27 cellular contexts compared by ENCODE assay signal in the genomic region with DNA sequence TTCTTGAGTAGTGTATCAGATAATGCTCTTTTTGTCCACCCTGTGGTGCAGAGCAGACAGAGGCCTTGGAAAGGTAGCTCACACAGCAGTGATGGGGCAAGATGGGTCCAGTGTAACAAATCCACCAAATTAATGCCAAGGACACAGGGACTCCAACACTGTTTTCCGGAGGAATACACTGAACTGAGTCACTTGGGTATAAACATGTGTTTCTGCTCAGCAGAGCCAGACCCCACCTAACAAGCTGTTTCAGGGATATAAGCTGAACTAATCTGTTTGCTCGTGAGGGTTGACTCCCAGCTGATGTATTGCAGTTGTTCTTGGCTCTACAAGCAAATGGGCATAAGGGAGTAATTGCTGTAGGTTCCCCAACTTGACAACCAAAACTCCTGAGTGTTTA. TPM values are rescaled to one million over a fixed set of nuclear protein-coding genes. Genes with fewer than 3 reads are reported as not detected.
DNase-seq lines count a peak whose midpoint lies in the region; ATAC-seq and TF ChIP-seq lines count a peak whose summit lies in the region.
"Had no signal": no experiment of that assay in that cellular context is flagged by ENCODE, and none has a peak within 500 bp of the region (broad histone marks: within the 10 kb centered on the region; RNA-seq: fewer than 3 reads in every experiment).

No MANE protein-coding gene starts in this region.

- no TSS peak for BruUV-seq in IMR-90 (replicated peaks; lab: Mats Ljungman, UMichigan)

- in situ Hi-C loops in IMR-90 (cut with MboI; ENCODE audit: low sequenced_read_pairs), result no loop called here

- H3K23ac ChIP-seq in IMR-90 (ENCODE audit: low read depth, low read length), result no peak overlapping the region

- no peak overlapping the region for H2AK9ac ChIP-seq in IMR-90 (replicated peaks; ENCODE audit: low read depth, low read length, poor library complexity)

- no peak overlapping the region for H4K8ac ChIP-seq in IMR-90 (ENCODE audit: low read depth in 2 of 2, low read length in 2 of 2)

- H3K27me3 ChIP-seq in IMR-90 (ENCODE audit: control insufficient read depth, insufficient read depth, low read length) (peaks cover 6% of the 10 kb centered on the region; the same call in 1 of the 2 replicates), parathyroid adenoma (ENCODE audit: control insufficient read depth, insufficient read depth, low read length) (no peaks in the 10 kb centered on the region)
- H3K27me3 ChIP-seq: cardiac muscle cell, sigmoid colon, vagina had no signal

- dilution Hi-C loops in IMR-90 (cut with HindIII; ENCODE audit: low sequenced_read_pairs, unreplicated experiment), result no loop called here

- H3K36me3 ChIP-seq in IMR-90 (ENCODE audit: control insufficient read depth, insufficient read depth, low read length) (no peaks in the 10 kb centered on the region), parathyroid adenoma (ENCODE audit: control insufficient read depth, insufficient read depth, low read length) (no peaks in the 10 kb centered on the region)
- H3K36me3 ChIP-seq: cardiac muscle cell, sigmoid colon, vagina had no signal

- H3K9me1 ChIP-seq in IMR-90 (ENCODE audit: insufficient read depth, low read length), result no peaks in the 10 kb centered on the region

- POLR2A ChIA-PET in IMR-90 (lab: Charles Lee; ENCODE audit: unreplicated experiment), result no interaction called here

- H3K14ac ChIP-seq in IMR-90 (replicated peaks; ENCODE audit: low read depth, low read length), result no peak overlapping the region

- H2BK20ac ChIP-seq in IMR-90 (ENCODE audit: low read depth, low read length), result no peak overlapping the region

- H2AFZ ChIP-seq in IMR-90 (replicated peaks; ENCODE audit: low read length, poor library complexity) (no peak overlapping the region), parathyroid adenoma (peak overlapping the region; percentile 29)

- no peak overlapping the region for H3K56ac ChIP-seq in IMR-90 (ENCODE audit: extremely low read depth, insufficient read depth, low read length)

- H3K9me3 ChIP-seq in IMR-90 (ENCODE audit: control insufficient read depth, insufficient read depth, low read length), result no peaks in the 10 kb centered on the region
- no peaks in the 10 kb centered on the region for H3K9me3 ChIP-seq in parathyroid adenoma (ENCODE audit: control insufficient read depth, low read length)
- H3K9me3 ChIP-seq: sigmoid colon, vagina had no signal

- ATAC-seq in IMR-90 (ENCODE audit: low read depth) (peak; percentile 37; the same call in 1 of the 2 replicates), SK-N-SH treated with all-trans-retinoic acid at 6 μM for 48 hours (peak; percentile 69)
- ATAC-seq: activated T-cell treated with anti-CD3 and anti-CD28 coated beads, Interleukin-2, amount 50 U/mL, for 72 hours; stimulated activated memory B cell treated with anti-CD40 and anti-IgM and Interleukin-4, amounts not matched to agents 10 μg/mL and 1 μg/mL and 100 μg/mL, for 72 hours had no signal

- H3K18ac ChIP-seq in IMR-90 (ENCODE audit: low read depth, low read length), result no peak overlapping the region

- no peak for TF ChIP-seq POLR2A in IMR-90 (IDR thresholded peaks at IDR 0.05; ENCODE audit: low read depth, low read length)

- H3K9ac ChIP-seq in IMR-90 (ENCODE audit: low read depth, low read length) (no peak overlapping the region), parathyroid adenoma (no peak overlapping the region)

- H2BK120ac ChIP-seq in IMR-90 (ENCODE audit: low read depth, low read length), result no peak overlapping the region

- CTCF ChIA-PET in IMR-90 (lab: Yijun Ruan, JAX), result interaction anchor here (1.9 kb wide), 1 partner anchor 218 kb away, joined by 10 read pairs; a partner anchor contains a TSS

- H2BK15ac ChIP-seq in IMR-90 (ENCODE audit: low read depth, low read length), result no peak overlapping the region

- H4K91ac ChIP-seq in IMR-90 (ENCODE audit: insufficient read depth, low read depth, low read length), result no peak overlapping the region

- no peaks in the 10 kb centered on the region for H3K4me1 ChIP-seq in IMR-90 (ENCODE audit: control insufficient read depth, insufficient read depth, low read length)
- H3K4me1 ChIP-seq in parathyroid adenoma, result peaks cover 4% of the 10 kb centered on the region
- H3K4me1 ChIP-seq: vagina had no signal

- H2BK5ac ChIP-seq in IMR-90 (ENCODE audit: low read depth, low read length, poor library complexity, severe bottlenecking), result no peak overlapping the region

- H3K79me1 ChIP-seq in IMR-90 (ENCODE audit: low read depth in 1 of 2, low read length in 2 of 2), result no peaks in the 10 kb centered on the region

- TF ChIP-seq RAD21 in IMR-90 (IDR thresholded peaks at IDR 0.05; ENCODE audit: low read length), result no peak

- no CpG with 5 or more reads among the region's 2 CpGs for WGBS in IMR-90 (ENCODE audit: extremely low coverage in 2 of 2, insufficient read length in 1 of 2), 2 experiments

- H3K79me2 ChIP-seq in parathyroid adenoma, result no peaks in the 10 kb centered on the region

- H3K4me2 ChIP-seq in IMR-90 (ENCODE audit: low read depth, low read length) (no peak overlapping the region; the same call in 1 of the 2 replicates), parathyroid adenoma (ENCODE audit: low read length) (no peak overlapping the region)

- TF ChIP-seq CTCF in IMR-90 (conservative IDR thresholded peaks at IDR 0.05; ENCODE audit: low read depth, low read length) (no peak), fibroblast of villous mesenchyme (IDR thresholded peaks at IDR 0.05; ENCODE audit: insufficient read depth, low read depth, low read length) (no peak), parathyroid adenoma (IDR thresholded peaks at IDR 0.05) (no peak)

- DNase-seq in IMR-90 (no peak), fibroblast of villous mesenchyme (ENCODE audit: low read depth) (peak; percentile 67), T1000 (lab: John Stamatoyannopoulos, UW) (no peak), SK-N-DZ (ENCODE audit: low spot score) (no peak), SIG-M5 treated with dmso at 0.1 percent for 504 hours (lab: John Stamatoyannopoulos, UW; ENCODE audit: unreplicated experiment) (no peak)
- DNase-seq: activated CD4-positive, alpha-beta T cell treated with anti-CD3 and anti-CD28 coated beads for 48 hours; activated naive CD4-positive, alpha-beta T cell treated with anti-CD3 and anti-CD28 coated beads for 36 hours; activated T-cell treated with anti-CD3 and anti-CD28 coated beads, Interleukin-2, amount 50 U/mL, for 72 hours; AML-193; dermis blood vessel endothelial cell; DMS79; Karpas-422; mammary epithelial cell; MV-4-11; NCI-H69; SHP77 treated with DMSO at 0.1 percent for 48 hours; sigmoid colon had no signal

- no peak overlapping the region for H4K5ac ChIP-seq in IMR-90 (ENCODE audit: low read depth, low read length)

- H4K20me1 ChIP-seq in IMR-90 (ENCODE audit: insufficient read depth, low read length), result no peaks in the 10 kb centered on the region

- no peak overlapping the region for H2AK5ac ChIP-seq in IMR-90 (ENCODE audit: low read depth, low read length)

- intact Hi-C loops in IMR-90 (cut with micrococcal nuclease), result no loop called here

- H3K4me3 ChIP-seq in IMR-90 (ENCODE audit: insufficient read depth, low read depth, low read length) (no peak overlapping the region), fibroblast of villous mesenchyme (ENCODE audit: low read depth, low read length) (no peak overlapping the region), parathyroid adenoma (ENCODE audit: low read depth, low read length) (no peak overlapping the region)
- H3K4me3 ChIP-seq: cardiac muscle cell, sigmoid colon, vagina had no signal

- no peak overlapping the region for H3K27ac ChIP-seq in IMR-90 (ENCODE audit: insufficient read depth, low read length)
- H3K27ac ChIP-seq in parathyroid adenoma, result no peak overlapping the region
- H3K27ac ChIP-seq: cardiac muscle cell, vagina had no signal

- H3K4ac ChIP-seq in IMR-90 (ENCODE audit: low read depth, low read length), result no peak overlapping the region

TF ChIP-seq in IMR-90, 13 proteins besides CTCF, POLR2A, EP300 and RAD21 (continues in another document):
- TF ChIP-seq, protein P1, sequence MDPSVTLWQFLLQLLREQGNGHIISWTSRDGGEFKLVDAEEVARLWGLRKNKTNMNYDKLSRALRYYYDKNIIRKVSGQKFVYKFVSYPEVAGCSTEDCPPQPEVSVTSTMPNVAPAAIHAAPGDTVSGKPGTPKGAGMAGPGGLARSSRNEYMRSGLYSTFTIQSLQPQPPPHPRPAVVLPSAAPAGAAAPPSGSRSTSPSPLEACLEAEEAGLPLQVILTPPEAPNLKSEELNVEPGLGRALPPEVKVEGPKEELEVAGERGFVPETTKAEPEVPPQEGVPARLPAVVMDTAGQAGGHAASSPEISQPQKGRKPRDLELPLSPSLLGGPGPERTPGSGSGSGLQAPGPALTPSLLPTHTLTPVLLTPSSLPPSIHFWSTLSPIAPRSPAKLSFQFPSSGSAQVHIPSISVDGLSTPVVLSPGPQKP (IDR thresholded peaks at IDR 0.05; ENCODE audit: borderline replicate concordance, low read depth, low read length), result no peak
- TF ChIP-seq RFX5 (IDR thresholded peaks at IDR 0.05; ENCODE audit: low read depth, low read length) (no peak), CHD1 (IDR thresholded peaks at IDR 0.05; ENCODE audit: low read depth, low read length) (no peak), RCOR1 (IDR thresholded peaks at IDR 0.05; ENCODE audit: insufficient replicate concordance, low read length) (no peak), CEBPB (IDR thresholded peaks at IDR 0.05; ENCODE audit: low read depth, low read length) (no peak)

TF ChIP-seq in SK-N-SH treated with all-trans-retinoic acid at 6 μM for 48 hours, 23 proteins besides CTCF, POLR2A, EP300 and RAD21 (continues in another document):
- no peak for TF ChIP-seq GLIS3 (CRISPR knock-in tag; IDR thresholded peaks at IDR 0.05)
- no peak for TF ChIP-seq ZFP30 (CRISPR knock-in tag; IDR thresholded peaks at IDR 0.05)
- no peak for TF ChIP-seq ZC3H10 (CRISPR knock-in tag; IDR thresholded peaks at IDR 0.05)
- no peak for TF ChIP-seq TOX (CRISPR knock-in tag; IDR thresholded peaks at IDR 0.05; ENCODE audit: borderline replicate concordance)
- TF ChIP-seq SNAI2 (CRISPR knock-in tag; IDR thresholded peaks at IDR 0.05), result no peak
- TF ChIP-seq CSDC2 (CRISPR knock-in tag; IDR thresholded peaks at IDR 0.05), result no peak

RNA-seq across cellular contexts. Expression of a gene that starts 50.1 kb away (rescaled TPM):
- total RNA-seq in IMR-90 (2012; rRNA removed) (not detected in 2 replicates), fibroblast of villous mesenchyme (under 0.01 TPM in 1 of 2 replicates, not detected in the other)
- polyA plus RNA-seq in IMR-90 (2012; rRNA removed), result not detected in 2 replicates
- not detected in 2 replicates for polyA plus RNA-seq in IMR-90 (2012; cell fraction: cytosol; rRNA removed)
- not detected in 2 replicates for polyA plus RNA-seq in IMR-90 (2012; cell fraction: nucleus; rRNA removed; ENCODE audit: low replicate concordance)
- not detected in 2 replicates for polyA plus RNA-seq in SK-N-DZ (2014; cell fraction: cytosol; rRNA removed)
- polyA plus RNA-seq in SK-N-DZ (2014; cell fraction: nucleus; rRNA removed), result not detected in 2 replicates
- total RNA-seq: activated naive CD4-positive, alpha-beta T cell treated with anti-CD3 and anti-CD28 coated beads for 36 hours; activated T-cell treated with anti-CD3 and anti-CD28 coated beads, Interleukin-2, amount 50 U/mL, for 72 hours; cardiac muscle cell; glomerular endothelial cell; HT1080; osteocyte; sigmoid colon; T-helper 1 cell treated with Interleukin-12 subunit alpha and Interleukin-12 subunit beta and Interleukin-4 antibody, amounts not matched to agents 30 ng/mL and 1 ng/mL, for 36 hours; temporal lobe had no signal
- polyA plus RNA-seq: cardiac muscle cell had no signal
